ENCODE assay signal across 9 cellular contexts in the genomic region with DNA sequence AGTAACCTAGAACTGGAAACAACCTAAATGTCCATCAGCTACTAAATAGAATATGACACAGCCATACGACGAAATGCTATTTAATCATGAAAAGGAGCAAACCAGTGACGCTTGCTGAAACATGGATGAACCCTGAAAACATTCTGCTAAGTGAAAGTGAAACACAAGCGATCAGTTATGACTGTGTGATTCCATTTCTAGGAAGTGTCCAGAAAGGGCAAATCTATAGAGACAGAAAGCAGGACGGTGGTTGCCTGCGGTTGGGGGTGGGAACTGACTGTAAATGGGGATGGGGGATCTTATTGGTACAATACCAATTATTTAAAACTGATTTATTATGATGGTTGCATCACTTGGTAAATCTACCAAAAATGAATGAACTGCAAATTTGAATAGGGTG.
DNase-seq lines count a peak whose midpoint lies in the region; ATAC-seq and TF ChIP-seq lines count a peak whose summit lies in the region.
"Had no signal": no experiment of that assay in that cellular context is flagged by ENCODE, and none has a peak within 500 bp of the region (broad histone marks: within the 10 kb centered on the region; RNA-seq: fewer than 3 reads in every experiment).

No MANE protein-coding gene starts in this region.

- peak overlapping the region; percentile 52 to 59 for H3K4me3 ChIP-seq in CD4-positive, alpha-beta memory T cell (ENCODE audit: low read length in 2 of 2)
- H3K4me3 ChIP-seq in MG63, result 0 out of 2 replicates have a peak overlapping the region, but pooled peaks have one; percentile 7
- no peak overlapping the region for H3K4me3 ChIP-seq in tibial nerve
- H3K4me3 ChIP-seq: SJSA1 had no signal

- H3K36me3 Mint-ChIP-seq in CD4-positive, alpha-beta memory T cell, result peaks cover 21 to 33% of the 10 kb centered on the region in 2 donors
- no peaks in the 10 kb centered on the region for H3K36me3 Mint-ChIP-seq in activated naive CD8-positive, alpha-beta T cell treated with anti-CD3 and anti-CD28 coated beads, Interleukin-2, amount 50 U/mL, for 24 hours (ENCODE audit: low read depth)
- no peaks in the 10 kb centered on the region for H3K36me3 Mint-ChIP-seq in MCF 10A (ENCODE audit: insufficient read depth, unreplicated experiment)

- no peaks in the 10 kb centered on the region for H3K9me3 ChIP-seq in CD4-positive, alpha-beta memory T cell (ENCODE audit: control insufficient read depth in 1 of 2, low read length in 2 of 2)
- H3K9me3 ChIP-seq in MG63 (no peaks in the 10 kb centered on the region), tibial nerve (no peaks in the 10 kb centered on the region)
- H3K9me3 ChIP-seq: SJSA1 had no signal

- H3K4me1 ChIP-seq in CD4-positive, alpha-beta memory T cell (ENCODE audit: insufficient read depth, low read length), result peaks cover 75% of the 10 kb centered on the region
- H3K4me1 ChIP-seq in tibial nerve, result peaks cover 0 to 5% (median 0%) of the 10 kb centered on the region in 4 donors
- H3K4me1 ChIP-seq: SJSA1 had no signal

- peak overlapping the region; percentile 89 to 96 (median 95) for H3K27ac Mint-ChIP-seq in CD4-positive, alpha-beta memory T cell
- H3K27ac Mint-ChIP-seq in activated naive CD8-positive, alpha-beta T cell treated with anti-CD3 and anti-CD28 coated beads, Interleukin-2, amount 50 U/mL, for 24 hours, result peak overlapping the region; percentile 92
- H3K27ac Mint-ChIP-seq in MCF 10A (ENCODE audit: low read depth, unreplicated experiment), result no peak overlapping the region

- TF ChIP-seq EP300 in tibial nerve (IDR thresholded peaks at IDR 0.05), result no peak

- peak overlapping the region; percentile 42 for H3K27ac ChIP-seq in CD4-positive, alpha-beta memory T cell (ENCODE audit: low read depth, low read length)
- H3K27ac ChIP-seq in tibial nerve, result no peak overlapping the region
- H3K27ac ChIP-seq: SJSA1 had no signal

- CTCF ChIA-PET in CD4-positive, alpha-beta memory T cell (lab: Charles Lee; ENCODE audit: partially characterized antibody), result interaction anchor here (0.7 to 6.0 kb wide), 5 partner anchors 10 to 47 kb away, joined by 3 to 40 read pairs (median 3); no protein-coding TSS in a partner anchor
- CTCF ChIA-PET in MCF 10A (lab: Yijun Ruan, JAX), result no interaction called here

- no peaks in the 10 kb centered on the region for H3K36me3 ChIP-seq in CD4-positive, alpha-beta memory T cell (ENCODE audit: insufficient read depth, low read length)
- H3K36me3 ChIP-seq in MG63, result no peaks in the 10 kb centered on the region
- no peaks in the 10 kb centered on the region for H3K36me3 ChIP-seq in tibial nerve
- H3K36me3 ChIP-seq: SJSA1 had no signal

- no peak for TF ChIP-seq POLR2A in tibial nerve (IDR thresholded peaks at IDR 0.05)

- H3K27me3 Mint-ChIP-seq in CD4-positive, alpha-beta memory T cell, result no peaks in the 10 kb centered on the region
- no peaks in the 10 kb centered on the region for H3K27me3 Mint-ChIP-seq in activated naive CD8-positive, alpha-beta T cell treated with anti-CD3 and anti-CD28 coated beads, Interleukin-2, amount 50 U/mL, for 24 hours
- no peaks in the 10 kb centered on the region for H3K27me3 Mint-ChIP-seq in MCF 10A (ENCODE audit: insufficient read depth, unreplicated experiment)

- intact Hi-C loops in CD4-positive, alpha-beta memory T cell (cut with micrococcal nuclease), result loop anchor here (5.0 kb wide), 1 partner anchor 38 kb away; no protein-coding TSS in a partner anchor
- intact Hi-C loops in MCF 10A (cut with micrococcal nuclease), result no loop called here

- H3K4me3 Mint-ChIP-seq in CD4-positive, alpha-beta memory T cell, result peak overlapping the region; percentile 86 to 95 (median 90)
- H3K4me3 Mint-ChIP-seq in activated naive CD8-positive, alpha-beta T cell treated with anti-CD3 and anti-CD28 coated beads, Interleukin-2, amount 50 U/mL, for 24 hours, result peak overlapping the region; percentile 71
- H3K4me3 Mint-ChIP-seq in MCF 10A (ENCODE audit: unreplicated experiment), result no peak overlapping the region

- 80 to 88% methylated on average over 6 of the region's 6 CpGs for WGBS in tibial nerve, 2 donors

- peak in 4 of 5 donors; percentile 39 to 70 (median 52) for DNase-seq in CD4-positive, alpha-beta memory T cell
- DNase-seq in MG63, result no peak
- peak; percentile 60 for DNase-seq in activated naive CD8-positive, alpha-beta T cell treated with anti-CD3 and anti-CD28 coated beads, Interleukin-2, amount 50 U/mL, for 24 hours
- no peak for DNase-seq in MCF 10A (ENCODE audit: unreplicated experiment)
- no peak for DNase-seq in T1000 (lab: John Stamatoyannopoulos, UW)
- no peak for DNase-seq in tibial nerve (ENCODE audit: low spot score in 2 of 2)
- no peak for DNase-seq in NCI-H2196 treated with DMSO at 0.1 percent for 48 hours (lab: John Stamatoyannopoulos, UW; ENCODE audit: unreplicated experiment)

- TF ChIP-seq CTCF in MCF 10A (IDR thresholded peaks at IDR 0.05; ENCODE audit: unreplicated experiment) (no peak), tibial nerve (IDR thresholded peaks at IDR 0.05) (no peak)

- BruUV-seq in MCF 10A (replicated peaks; lab: Mats Ljungman, UMichigan), result no TSS peak

- H3K27me3 ChIP-seq in CD4-positive, alpha-beta memory T cell (ENCODE audit: insufficient read depth, low read length), result no peaks in the 10 kb centered on the region
- H3K27me3 ChIP-seq in MG63 (no peaks in the 10 kb centered on the region), tibial nerve (no peaks in the 10 kb centered on the region)
- H3K27me3 ChIP-seq: SJSA1 had no signal

- POLR2A ChIA-PET in CD4-positive, alpha-beta memory T cell (lab: Charles Lee; ENCODE audit: partially characterized antibody), result interaction anchor here (0.9 to 2.0 kb wide), 6 partner anchors 9 to 35 kb away, joined by 3 to 10 read pairs (median 4); no protein-coding TSS in a partner anchor
- POLR2A ChIA-PET in MCF 10A (lab: Yijun Ruan, JAX), result no interaction called here

- no peaks in the 10 kb centered on the region for H3K9me3 Mint-ChIP-seq in CD4-positive, alpha-beta memory T cell
- H3K9me3 Mint-ChIP-seq in activated naive CD8-positive, alpha-beta T cell treated with anti-CD3 and anti-CD28 coated beads, Interleukin-2, amount 50 U/mL, for 24 hours, result no peaks in the 10 kb centered on the region
- no peaks in the 10 kb centered on the region for H3K9me3 Mint-ChIP-seq in MCF 10A (ENCODE audit: unreplicated experiment)

- H3K4me1 Mint-ChIP-seq in CD4-positive, alpha-beta memory T cell, result peaks cover 56 to 85% (median 74%) of the 10 kb centered on the region in 4 donors
- peaks cover 84% of the 10 kb centered on the region for H3K4me1 Mint-ChIP-seq in activated naive CD8-positive, alpha-beta T cell treated with anti-CD3 and anti-CD28 coated beads, Interleukin-2, amount 50 U/mL, for 24 hours
- no peaks in the 10 kb centered on the region for H3K4me1 Mint-ChIP-seq in MCF 10A (ENCODE audit: insufficient read depth, unreplicated experiment)

- peak; percentile 63 for ATAC-seq in GM21515 (IDR thresholded peaks at IDR 0.05; ENCODE audit: unreplicated experiment)
- ATAC-seq in activated naive CD8-positive, alpha-beta T cell treated with anti-CD3 and anti-CD28 coated beads, Interleukin-2, amount 50 U/mL, for 24 hours, result peak; percentile 79

Comparison
In these comparisons a context has a peak if more than half of its experiments do, and no peak if none do; other contexts are left out.
1. DNase-seq: peak in CD4-positive, alpha-beta memory T cell (4 of 5) and activated naive CD8-positive, alpha-beta T cell treated with anti-CD3 and anti-CD28 coated beads, Interleukin-2, amount 50 U/mL, for 24 hours (single experiment); none in MG63 (single experiment), MCF 10A (single experiment), T1000 (single experiment), tibial nerve (0 of 2) and NCI-H2196 treated with DMSO at 0.1 percent for 48 hours (single experiment).
2. H3K4me3 ChIP-seq: peak in CD4-positive, alpha-beta memory T cell (2 of 2) and MG63 (single experiment); none in tibial nerve (0 of 4).